8 cellular contexts compared by ENCODE assay signal in genomic region chr1:225848044-225848955, GRCh38. TPM values are rescaled to one million over a fixed set of nuclear protein-coding genes. Genes with fewer than 3 reads are reported as not detected.
DNase-seq lines count a peak whose midpoint lies in the region; ATAC-seq, FAIRE-seq and TF ChIP-seq lines count a peak whose summit lies in the region.

No MANE protein-coding gene starts in this region.

- no peak for FAIRE-seq in small intestine (lab: Jason Lieb, UNC)

- peak overlapping the region; percentile 100 for H3K27ac ChIP-seq in temporal lobe (ENCODE audit: low read depth, low read length)
- H3K27ac ChIP-seq in small intestine (ENCODE audit: low read depth in 1 of 2, low read length in 1 of 2), result peak overlapping the region in 1 of 2 donors; percentile 63
- no peak overlapping the region for H3K27ac ChIP-seq in thyroid gland

- H3K27me3 ChIP-seq in small intestine (ENCODE audit: control insufficient read depth in 2 of 2, insufficient read depth in 2 of 2, low read length in 2 of 2) (no peaks in the 10 kb centered on the region), thyroid gland (no peaks in the 10 kb centered on the region)

- intact Hi-C loops in Right ventricle myocardium superior (cut with DNase I) (no loop called here), Right ventricle myocardium inferior (cut with DNase I) (loop anchor here (5.0 kb wide), 1 partner anchor 64 kb away; no protein-coding TSS in a partner anchor), thyroid gland (cut with DNase I) (loop anchor here (10.0 kb wide), 2 partner anchors 73 to 373 kb away; partner anchors contain the start of gene SRP9)

- peaks cover 0 to 2% of the 10 kb centered on the region in 2 donors for H3K36me3 ChIP-seq in small intestine (ENCODE audit: control insufficient read depth in 2 of 2, insufficient read depth in 2 of 2, low read length in 2 of 2)
- H3K36me3 ChIP-seq in thyroid gland, result peaks cover 21 to 44% of the 10 kb centered on the region in 2 donors

- ATAC-seq in Right ventricle myocardium superior (ENCODE audit: poor library complexity), result no peak
- no peak for ATAC-seq in Right ventricle myocardium inferior
- peak; percentile 62 for ATAC-seq in HG02763 (IDR thresholded peaks at IDR 0.05; ENCODE audit: unreplicated experiment)

- H3K9me3 ChIP-seq in small intestine (ENCODE audit: control insufficient read depth, low read depth), result no peaks in the 10 kb centered on the region
- H3K9me3 ChIP-seq in thyroid gland, result no peaks in the 10 kb centered on the region

- TF ChIP-seq POLR2A in erythroblast (IDR thresholded peaks at IDR 0.05; ENCODE audit: low read length), result no peak
- no peak for TF ChIP-seq POLR2A in thyroid gland (IDR thresholded peaks at IDR 0.05)

- DNase-seq in Right ventricle myocardium superior, result peak; percentile 33
- DNase-seq in Right ventricle myocardium inferior (ENCODE audit: missing footprints), result no peak
- peak; percentile 81 for DNase-seq in NCI-H82 treated with DMSO at 0.1 percent for 48 hours (lab: John Stamatoyannopoulos, UW; ENCODE audit: unreplicated experiment)
- DNase-seq in erythroblast (lab: John Stamatoyannopoulos, UW), result peak; percentile 42 to 61
- DNase-seq in small intestine, result no peak
- DNase-seq in thyroid gland, result no peak

- 31 to 39% (median 36%) methylated on average over 16 of the region's 16 CpGs for WGBS in small intestine, 3 donors
- WGBS in thyroid gland, 2 donors, result 69 to 78% methylated on average over 16 of the region's 16 CpGs

- no peak for TF ChIP-seq CTCF in thyroid gland (IDR thresholded peaks at IDR 0.05)

- peaks cover 0 to 4% of the 10 kb centered on the region in 2 donors for H3K4me1 ChIP-seq in small intestine (ENCODE audit: control insufficient read depth in 2 of 2, insufficient read depth in 1 of 2, low read depth in 1 of 2, low read length in 1 of 2)
- H3K4me1 ChIP-seq in thyroid gland, result no peaks in the 10 kb centered on the region

- no peak overlapping the region for H3K4me3 ChIP-seq in small intestine (ENCODE audit: low read depth in 1 of 2, low read length in 2 of 2)
- no peak overlapping the region for H3K4me3 ChIP-seq in thyroid gland (replicated peaks in 1 of 3)

RNA-seq across cellular contexts. Expression of gene TMEM63A, which starts 33.9 kb away (rescaled TPM):
- total RNA-seq in Right ventricle myocardium superior (37.0 TPM), Right ventricle myocardium inferior (30.6 TPM), temporal lobe (3.0 TPM), thyroid gland (10 to 100 TPM; 30.1 to 57.7 (median 41.6) TPM)
- 10 to 100 TPM in 2 of 3 donors, 1 to 10 TPM in 1; 5.1 to 52.2 (median 17.9) TPM for polyA plus RNA-seq in small intestine

RNA-seq across cellular contexts. Expression of gene EPHX1, which starts 38.4 kb away (rescaled TPM):
- total RNA-seq in Right ventricle myocardium superior (68.6 TPM), Right ventricle myocardium inferior (76.0 TPM), temporal lobe (11.1 TPM), thyroid gland (100 to 1,000 TPM; 297 to 533 (median 441) TPM)
- 10 to 100 TPM in 1 of 3 donors, 1 to 10 TPM in 2; 7.6 to 39.1 (median 7.8) TPM for polyA plus RNA-seq in small intestine

RNA-seq across cellular contexts. Expression of gene LEFTY1, which starts 40.6 kb away (rescaled TPM):
- total RNA-seq in Right ventricle myocardium superior, result 0.13 TPM
- not detected for total RNA-seq in Right ventricle myocardium inferior
- 0.74 TPM for total RNA-seq in temporal lobe
- polyA plus RNA-seq in small intestine, result under 1 TPM in 1 of 3 donors, not detected in 2; 0.19 TPM
- total RNA-seq in thyroid gland, result 1 to 10 TPM in 1 of 4 donors, not detected in 3; 1.0 TPM

Comparison
In these comparisons a context has a peak if more than half of its experiments do, and no peak if none do; other contexts are left out.
1. DNase-seq: peak in Right ventricle myocardium superior (single experiment), NCI-H82 treated with DMSO at 0.1 percent for 48 hours (single experiment) and erythroblast (2 of 2); none in Right ventricle myocardium inferior (single experiment), small intestine (single experiment) and thyroid gland (0 of 2).